ENCODE assay signal across 1 cellular context in the genomic region with DNA sequence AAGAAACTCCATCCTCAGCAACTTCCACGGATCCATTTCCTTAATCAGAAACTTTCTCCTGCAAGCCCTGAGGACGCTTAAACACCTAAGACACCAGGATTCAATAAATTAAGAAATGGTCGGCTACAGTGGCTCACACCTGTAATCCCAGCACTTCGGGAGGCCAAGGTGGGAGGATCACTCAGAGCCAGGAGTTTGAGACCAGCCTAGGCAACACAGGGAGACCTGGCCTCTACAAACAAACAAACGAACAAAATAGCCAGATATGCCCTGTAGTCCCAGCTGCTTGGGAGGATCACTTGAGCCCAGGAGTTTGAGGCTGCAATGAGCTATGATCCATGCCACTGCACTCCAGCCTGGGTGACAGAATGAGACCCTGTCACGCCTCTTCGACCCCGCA.
TF ChIP-seq lines count a peak whose summit lies in the region.

No MANE protein-coding gene starts in this region.

TF ChIP-seq in IMR-90, 13 proteins besides CTCF, POLR2A, EP300 and RAD21:
- no peak for TF ChIP-seq RCOR1 (IDR thresholded peaks at IDR 0.05; ENCODE audit: insufficient replicate concordance, low read length)
- no peak for TF ChIP-seq MAFK (IDR thresholded peaks at IDR 0.05; ENCODE audit: low read depth, low read length)
- no peak for TF ChIP-seq BHLHE40 (IDR thresholded peaks at IDR 0.05; ENCODE audit: low read depth, low read length)
- no peak for TF ChIP-seq MAZ (IDR thresholded peaks at IDR 0.05; ENCODE audit: borderline replicate concordance, low read depth, low read length)
- TF ChIP-seq CEBPB (IDR thresholded peaks at IDR 0.05; ENCODE audit: low read depth, low read length) = no peak
- TF ChIP-seq CHD1 (IDR thresholded peaks at IDR 0.05; ENCODE audit: low read depth, low read length) = no peak
- no peak for TF ChIP-seq NFE2L2 (IDR thresholded peaks at IDR 0.05; ENCODE audit: low read depth, low read length)
- no peak for TF ChIP-seq MXI1 (IDR thresholded peaks at IDR 0.05; ENCODE audit: borderline replicate concordance, low read depth, low read length)
- TF ChIP-seq, protein P1, sequence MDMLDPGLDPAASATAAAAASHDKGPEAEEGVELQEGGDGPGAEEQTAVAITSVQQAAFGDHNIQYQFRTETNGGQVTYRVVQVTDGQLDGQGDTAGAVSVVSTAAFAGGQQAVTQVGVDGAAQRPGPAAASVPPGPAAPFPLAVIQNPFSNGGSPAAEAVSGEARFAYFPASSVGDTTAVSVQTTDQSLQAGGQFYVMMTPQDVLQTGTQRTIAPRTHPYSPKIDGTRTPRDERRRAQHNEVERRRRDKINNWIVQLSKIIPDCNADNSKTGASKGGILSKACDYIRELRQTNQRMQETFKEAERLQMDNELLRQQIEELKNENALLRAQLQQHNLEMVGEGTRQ (IDR thresholded peaks at IDR 0.05; ENCODE audit: low read depth, low read length) = no peak
- TF ChIP-seq SMC3 (IDR thresholded peaks at IDR 0.05; ENCODE audit: low read depth, low read length) = no peak
- TF ChIP-seq, protein P2, sequence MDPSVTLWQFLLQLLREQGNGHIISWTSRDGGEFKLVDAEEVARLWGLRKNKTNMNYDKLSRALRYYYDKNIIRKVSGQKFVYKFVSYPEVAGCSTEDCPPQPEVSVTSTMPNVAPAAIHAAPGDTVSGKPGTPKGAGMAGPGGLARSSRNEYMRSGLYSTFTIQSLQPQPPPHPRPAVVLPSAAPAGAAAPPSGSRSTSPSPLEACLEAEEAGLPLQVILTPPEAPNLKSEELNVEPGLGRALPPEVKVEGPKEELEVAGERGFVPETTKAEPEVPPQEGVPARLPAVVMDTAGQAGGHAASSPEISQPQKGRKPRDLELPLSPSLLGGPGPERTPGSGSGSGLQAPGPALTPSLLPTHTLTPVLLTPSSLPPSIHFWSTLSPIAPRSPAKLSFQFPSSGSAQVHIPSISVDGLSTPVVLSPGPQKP (IDR thresholded peaks at IDR 0.05; ENCODE audit: borderline replicate concordance, low read depth, low read length) = no peak
- TF ChIP-seq RFX5 (IDR thresholded peaks at IDR 0.05; ENCODE audit: low read depth, low read length) = no peak
TF ChIP-seq in IMR-90: peak in this region for 0.
